1 cellular context compared by ENCODE assay signal in the genomic region with DNA sequence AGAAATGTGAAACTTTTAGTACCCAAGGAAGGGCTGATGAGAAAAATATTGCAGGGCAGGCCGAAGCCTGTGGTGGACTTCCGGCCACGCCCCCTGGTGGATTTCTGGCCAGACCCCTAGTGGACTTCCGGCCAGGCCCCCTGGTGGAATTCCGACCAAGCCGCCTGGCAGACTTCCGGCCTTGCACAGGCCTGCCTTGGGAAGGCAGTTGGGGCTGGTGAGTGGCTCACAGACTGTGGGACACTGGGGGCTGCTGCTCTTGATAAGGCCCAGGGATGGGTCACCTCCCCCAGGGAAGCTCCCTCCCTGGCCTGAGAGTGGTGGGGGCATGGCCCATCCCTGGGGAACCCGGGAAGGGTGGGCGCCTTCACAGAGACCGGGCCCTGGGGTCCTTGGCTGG.
TF ChIP-seq lines count a peak whose summit lies in the region.

No MANE protein-coding gene starts in this region.

TF ChIP-seq in K562, 482 proteins besides CTCF, POLR2A, EP300 and RAD21 (continued from another document):
- TF ChIP-seq, protein P1, sequence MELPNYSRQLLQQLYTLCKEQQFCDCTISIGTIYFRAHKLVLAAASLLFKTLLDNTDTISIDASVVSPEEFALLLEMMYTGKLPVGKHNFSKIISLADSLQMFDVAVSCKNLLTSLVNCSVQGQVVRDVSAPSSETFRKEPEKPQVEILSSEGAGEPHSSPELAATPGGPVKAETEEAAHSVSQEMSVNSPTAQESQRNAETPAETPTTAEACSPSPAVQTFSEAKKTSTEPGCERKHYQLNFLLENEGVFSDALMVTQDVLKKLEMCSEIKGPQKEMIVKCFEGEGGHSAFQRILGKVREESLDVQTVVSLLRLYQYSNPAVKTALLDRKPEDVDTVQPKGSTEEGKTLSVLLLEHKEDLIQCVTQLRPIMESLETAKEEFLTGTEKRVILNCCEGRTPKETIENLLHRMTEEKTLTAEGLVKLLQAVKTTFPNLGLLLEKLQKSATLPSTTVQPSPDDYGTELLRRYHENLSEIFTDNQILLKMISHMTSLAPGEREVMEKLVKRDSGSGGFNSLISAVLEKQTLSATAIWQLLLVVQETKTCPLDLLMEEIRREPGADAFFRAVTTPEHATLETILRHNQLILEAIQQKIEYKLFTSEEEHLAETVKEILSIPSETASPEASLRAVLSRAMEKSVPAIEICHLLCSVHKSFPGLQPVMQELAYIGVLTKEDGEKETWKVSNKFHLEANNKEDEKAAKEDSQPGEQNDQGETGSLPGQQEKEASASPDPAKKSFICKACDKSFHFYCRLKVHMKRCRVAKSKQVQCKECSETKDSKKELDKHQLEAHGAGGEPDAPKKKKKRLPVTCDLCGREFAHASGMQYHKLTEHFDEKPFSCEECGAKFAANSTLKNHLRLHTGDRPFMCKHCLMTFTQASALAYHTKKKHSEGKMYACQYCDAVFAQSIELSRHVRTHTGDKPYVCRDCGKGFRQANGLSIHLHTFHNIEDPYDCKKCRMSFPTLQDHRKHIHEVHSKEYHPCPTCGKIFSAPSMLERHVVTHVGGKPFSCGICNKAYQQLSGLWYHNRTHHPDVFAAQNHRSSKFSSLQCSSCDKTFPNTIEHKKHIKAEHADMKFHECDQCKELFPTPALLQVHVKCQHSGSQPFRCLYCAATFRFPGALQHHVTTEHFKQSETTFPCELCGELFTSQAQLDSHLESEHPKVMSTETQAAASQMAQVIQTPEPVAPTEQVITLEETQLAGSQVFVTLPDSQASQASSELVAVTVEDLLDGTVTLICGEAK (IDR thresholded peaks at IDR 0.05) = peak; percentile 37; the same call in 1 of the 2 replicates
- TF ChIP-seq, protein P1 (CRISPR knock-in tag; IDR thresholded peaks at IDR 0.05) = no peak
TF ChIP-seq in K562: peak in this region for 3.
